ENCODE assay signal across 8 cellular contexts in genomic region chr19:50384685-50385535, GRCh38. TPM values are rescaled to one million over a fixed set of nuclear protein-coding genes. Genes with fewer than 3 reads are reported as not detected.
DNase-seq lines count a peak whose midpoint lies in the region; ATAC-seq, FAIRE-seq and TF ChIP-seq lines count a peak whose summit lies in the region.

No MANE protein-coding gene starts in this region.

- TF ChIP-seq CTCF in Calu3 (IDR thresholded peaks at IDR 0.05; ENCODE audit: unreplicated experiment), result no peak

- no TSS peak for BruUV-seq in Calu3 (replicated peaks; lab: Mats Ljungman, UMichigan)

- FAIRE-seq in HTR-8/SVneo (lab: Jason Lieb, UNC), result no peak

- peak overlapping the region; percentile 91 for H3K27ac Mint-ChIP-seq in Calu3 (ENCODE audit: unreplicated experiment)
- peak overlapping the region; percentile 95 for H3K27ac Mint-ChIP-seq in activated naive CD8-positive, alpha-beta T cell treated with anti-CD3 and anti-CD28 coated beads, Interleukin-2, amount 10 ng/mL, durations not matched to agents 7 days and 5 days

- H3K36me3 ChIP-seq in HUES48 (ENCODE audit: control insufficient read depth, insufficient read depth, low read length), result peaks cover 55% of the 10 kb centered on the region

- H3K4me1 ChIP-seq in HUES48 (ENCODE audit: control insufficient read depth, insufficient read depth, low read length), result peaks cover 6% of the 10 kb centered on the region

- no peaks in the 10 kb centered on the region for H3K27me3 ChIP-seq in HUES48 (ENCODE audit: control insufficient read depth, insufficient read depth, low read length)

- H3K9me3 ChIP-seq in HUES48 (ENCODE audit: control insufficient read depth, insufficient read depth, low read length), result no peaks in the 10 kb centered on the region

- H3K9me3 Mint-ChIP-seq in Calu3 (ENCODE audit: low read depth, unreplicated experiment), result no peaks in the 10 kb centered on the region
- no peaks in the 10 kb centered on the region for H3K9me3 Mint-ChIP-seq in activated naive CD8-positive, alpha-beta T cell treated with anti-CD3 and anti-CD28 coated beads, Interleukin-2, amount 10 ng/mL, durations not matched to agents 7 days and 5 days

- no peak for ATAC-seq in activated naive CD8-positive, alpha-beta T cell treated with anti-CD3 and anti-CD28 coated beads, Interleukin-2, amount 10 ng/mL, durations not matched to agents 7 days and 5 days (ENCODE audit: low read depth)
- no peak for ATAC-seq in HG02623 (IDR thresholded peaks at IDR 0.05; ENCODE audit: unreplicated experiment)

- peaks cover 27% of the 10 kb centered on the region for H3K4me1 Mint-ChIP-seq in Calu3 (ENCODE audit: low read depth, unreplicated experiment)
- H3K4me1 Mint-ChIP-seq in activated naive CD8-positive, alpha-beta T cell treated with anti-CD3 and anti-CD28 coated beads, Interleukin-2, amount 10 ng/mL, durations not matched to agents 7 days and 5 days, result peaks cover 27% of the 10 kb centered on the region

- peak overlapping the region; percentile 92 for H3K27ac ChIP-seq in HUES48 (ENCODE audit: low read depth, low read length)
- peak overlapping the region; percentile 71 for H3K27ac ChIP-seq in temporal lobe (ENCODE audit: low read depth, low read length)

- no peaks in the 10 kb centered on the region for H3K27me3 Mint-ChIP-seq in Calu3 (ENCODE audit: unreplicated experiment)
- no peaks in the 10 kb centered on the region for H3K27me3 Mint-ChIP-seq in activated naive CD8-positive, alpha-beta T cell treated with anti-CD3 and anti-CD28 coated beads, Interleukin-2, amount 10 ng/mL, durations not matched to agents 7 days and 5 days

- peak overlapping the region; percentile 82 for H3K9ac ChIP-seq in HUES48 (ENCODE audit: low read depth, low read length)

- DNase-seq in Calu3, result no peak
- no peak for DNase-seq in activated naive CD8-positive, alpha-beta T cell treated with anti-CD3 and anti-CD28 coated beads, Interleukin-2, amount 10 ng/mL, durations not matched to agents 7 days and 5 days
- DNase-seq in kidney glomerular epithelial cell (lab: John Stamatoyannopoulos, UW), result peak; percentile 16
- DNase-seq in effector CD4-positive, alpha-beta T cell, result no peak
- no peak for DNase-seq in HTR-8/SVneo (ENCODE audit: insufficient read length, low spot score)

- CTCF ChIA-PET in Calu3 (lab: Charles Lee), result interaction anchor here (0.6 to 1.7 kb wide), 2 partner anchors 28 to 126 kb away, joined by 4 to 6 read pairs; partner anchors contain the start of gene JOSD2

- H3K36me3 Mint-ChIP-seq in Calu3 (ENCODE audit: insufficient read depth, unreplicated experiment), result peaks cover 43% of the 10 kb centered on the region
- peaks cover 22% of the 10 kb centered on the region for H3K36me3 Mint-ChIP-seq in activated naive CD8-positive, alpha-beta T cell treated with anti-CD3 and anti-CD28 coated beads, Interleukin-2, amount 10 ng/mL, durations not matched to agents 7 days and 5 days

- H3K4me3 Mint-ChIP-seq in Calu3 (ENCODE audit: low read depth, unreplicated experiment), result peak overlapping the region; percentile 97
- peak overlapping the region; percentile 93 for H3K4me3 Mint-ChIP-seq in activated naive CD8-positive, alpha-beta T cell treated with anti-CD3 and anti-CD28 coated beads, Interleukin-2, amount 10 ng/mL, durations not matched to agents 7 days and 5 days

- peak overlapping the region; percentile 81 for H3K4me3 ChIP-seq in HUES48 (ENCODE audit: low read depth, low read length)

- intact Hi-C loops in Calu3 (cut with micrococcal nuclease; ENCODE audit: unreplicated experiment), result no loop called here

- POLR2A ChIA-PET in activated naive CD8-positive, alpha-beta T cell treated with anti-CD3 and anti-CD28 coated beads, Interleukin-2, amount 10 ng/mL, durations not matched to agents 7 days and 5 days (lab: Charles Lee), result interaction anchor here (0.6 to 2.9 kb wide), 10 partner anchors 9 to 814 kb away, joined by 3 to 19 read pairs (median 4); partner anchors contain the start of genes EMC10, GARIN5A, JOSD2 and NR1H2

RNA-seq across cellular contexts. Expression of gene POLD1, which starts 0.8 kb away (rescaled TPM):
- total RNA-seq in Calu3 (2022) (67.1 and 81.9 TPM in 2 replicates), temporal lobe (11.3 TPM)
- 100 to 1,000 TPM; 131 to 143 TPM for total RNA-seq in activated naive CD8-positive, alpha-beta T cell treated with anti-CD3 and anti-CD28 coated beads, Interleukin-2, amount 10 ng/mL, durations not matched to agents 7 days and 5 days

RNA-seq across cellular contexts. Expression of gene NR1H2, which starts 8.7 kb away (rescaled TPM):
- total RNA-seq in Calu3 (2022) (72.7 and 77.5 TPM in 2 replicates), temporal lobe (14.0 TPM)
- 10 to 100 TPM; 81.6 to 82.8 TPM for total RNA-seq in activated naive CD8-positive, alpha-beta T cell treated with anti-CD3 and anti-CD28 coated beads, Interleukin-2, amount 10 ng/mL, durations not matched to agents 7 days and 5 days

RNA-seq across cellular contexts. Expression of gene NAPSA, which starts 19.5 kb away (rescaled TPM):
- 1.9 and 3.6 TPM in 2 replicates for total RNA-seq in Calu3 (2022)
- total RNA-seq in activated naive CD8-positive, alpha-beta T cell treated with anti-CD3 and anti-CD28 coated beads, Interleukin-2, amount 10 ng/mL, durations not matched to agents 7 days and 5 days, result 1 to 10 TPM; 4.8 to 5.4 TPM
- 0.25 TPM for total RNA-seq in temporal lobe

RNA-seq across cellular contexts. Expression of gene SPIB, which starts 33.8 kb away (rescaled TPM):
- 1.2 and 1.3 TPM in 2 replicates for total RNA-seq in Calu3 (2022)
- total RNA-seq in activated naive CD8-positive, alpha-beta T cell treated with anti-CD3 and anti-CD28 coated beads, Interleukin-2, amount 10 ng/mL, durations not matched to agents 7 days and 5 days, result under 1 TPM in 1 of 2 experiments, not detected in 1; 0.42 TPM
- total RNA-seq in temporal lobe, result not detected

RNA-seq across cellular contexts. Expression of gene MYBPC2, which starts 47.8 kb away (rescaled TPM):
- total RNA-seq in Calu3 (2022), result not detected in 2 replicates
- under 1 TPM in 1 of 2 experiments, not detected in 1; 0.14 TPM for total RNA-seq in activated naive CD8-positive, alpha-beta T cell treated with anti-CD3 and anti-CD28 coated beads, Interleukin-2, amount 10 ng/mL, durations not matched to agents 7 days and 5 days
- total RNA-seq in temporal lobe, result under 0.01 TPM
